In the genomic region with DNA sequence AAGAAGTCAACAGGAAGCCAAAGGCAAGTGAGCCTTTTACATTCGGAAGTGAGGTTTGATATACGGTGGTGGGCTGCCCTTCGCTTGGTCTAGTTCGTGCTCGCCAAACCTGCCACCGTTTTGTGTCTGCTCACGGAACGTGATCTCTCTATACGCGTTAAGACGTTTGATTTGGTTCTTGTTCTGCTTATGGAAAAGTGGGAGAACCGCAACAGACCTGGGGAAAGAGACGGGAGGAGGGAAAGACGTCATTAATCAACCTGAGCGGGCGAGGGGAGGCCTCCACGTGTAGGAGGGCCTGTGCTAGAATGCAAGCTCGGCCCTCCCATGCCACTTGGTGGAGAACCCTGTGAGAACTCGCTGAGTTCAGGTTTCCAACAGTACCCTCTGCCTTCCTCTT, we compare ENCODE assay signal across 24 cellular contexts.
"Had no signal": no experiment of that assay in that cellular context is flagged by ENCODE, and none has a peak within 500 bp of the region (broad histone marks: within the 10 kb centered on the region; RNA-seq: fewer than 3 reads in every experiment).

No MANE protein-coding gene starts in this region.

- DNase-seq: activated CD4-positive, alpha-beta T cell treated with anti-CD3 and anti-CD28 coated beads for 1 hour; activated CD4-positive, alpha-beta T cell treated with anti-CD3 and anti-CD28 coated beads, Interleukin-2, amount 10 ng/mL, durations not matched to agents 7 days and 5 days; activated CD8-positive, alpha-beta T cell treated with anti-CD3 and anti-CD28 coated beads for 36 hours; activated naive CD8-positive, alpha-beta T cell treated with anti-CD3 and anti-CD28 coated beads, Interleukin-2, amount 50 U/mL, for 24 hours; activated T-cell treated with anti-CD3 and anti-CD28 coated beads, Interleukin-2, amount 50 U/mL, for 4 hours; central memory CD4-positive, alpha-beta T cell; foreskin keratinocyte; heart right ventricle; kidney glomerular epithelial cell; left lung; lower lobe of right lung; natural killer cell; psoas muscle; stimulated activated CD4-positive, alpha-beta T cell treated with anti-CD3 and anti-CD28 coated beads, Interleukin-15, amount 100 ng/mL, for 24 hours; stimulated activated CD4-positive, alpha-beta T cell treated with anti-CD3 and anti-CD28 coated beads, Interleukin-2, amount 100 ng/mL, for 24 hours; stimulated activated naive CD4-positive, alpha-beta T cell treated with Interleukin-2 at 50 U/mL for 16 hours; T-helper 2 cell; trophoblast cell had no signal

- H3K27ac ChIP-seq: breast epithelium, esophagus muscularis mucosa, foreskin keratinocyte, heart right ventricle, left lung, lower lobe of right lung, parathyroid adenoma, psoas muscle, thoracic aorta had no signal

- H3K36me3 ChIP-seq: breast epithelium had no signal

- H3K27me3 Mint-ChIP-seq: activated CD4-positive, alpha-beta T cell treated with anti-CD3 and anti-CD28 coated beads, Interleukin-2, amount 10 ng/mL, durations not matched to agents 7 days and 5 days; activated CD8-positive, alpha-beta T cell treated with anti-CD3 and anti-CD28 coated beads for 36 hours; activated naive CD4-positive, alpha-beta T cell treated with anti-CD3 and anti-CD28 coated beads, Interleukin-2, amount 50 U/mL, for 24 hours; activated naive CD8-positive, alpha-beta T cell treated with anti-CD3 and anti-CD28 coated beads, Interleukin-2, amount 50 U/mL, for 24 hours; activated T-helper 17 cell treated with anti-CD3 and anti-CD28 coated beads, Interleukin-2, amount 50 U/mL, for 72 hours had no signal

- H3K4me3 Mint-ChIP-seq: activated CD4-positive, alpha-beta T cell treated with anti-CD3 and anti-CD28 coated beads, Interleukin-2, amount 10 ng/mL, durations not matched to agents 7 days and 5 days; activated CD8-positive, alpha-beta T cell treated with anti-CD3 and anti-CD28 coated beads for 36 hours; activated naive CD4-positive, alpha-beta T cell treated with anti-CD3 and anti-CD28 coated beads, Interleukin-2, amount 50 U/mL, for 24 hours; activated naive CD8-positive, alpha-beta T cell treated with anti-CD3 and anti-CD28 coated beads, Interleukin-2, amount 50 U/mL, for 24 hours; activated T-cell treated with anti-CD3 and anti-CD28 coated beads, Interleukin-2, amount 50 U/mL, for 4 hours; activated T-helper 17 cell treated with anti-CD3 and anti-CD28 coated beads, Interleukin-2, amount 50 U/mL, for 72 hours; natural killer cell had no signal

- H3K79me2 ChIP-seq: parathyroid adenoma had no signal

- H2AFZ ChIP-seq: parathyroid adenoma had no signal

- H3K27me3 ChIP-seq: breast epithelium, esophagus muscularis mucosa, foreskin keratinocyte, heart right ventricle, left lung had no signal

- H3K9me3 ChIP-seq: breast epithelium, esophagus muscularis mucosa, heart right ventricle, left lung, lower lobe of right lung, psoas muscle, thoracic aorta had no signal

- H3K4me3 ChIP-seq: breast epithelium, esophagus muscularis mucosa, heart right ventricle, left lung, lower lobe of right lung, psoas muscle, thoracic aorta had no signal

- H3K27ac Mint-ChIP-seq: activated CD4-positive, alpha-beta T cell treated with anti-CD3 and anti-CD28 coated beads, Interleukin-2, amount 10 ng/mL, durations not matched to agents 7 days and 5 days; activated CD8-positive, alpha-beta T cell treated with anti-CD3 and anti-CD28 coated beads for 36 hours; activated naive CD4-positive, alpha-beta T cell treated with anti-CD3 and anti-CD28 coated beads, Interleukin-2, amount 50 U/mL, for 24 hours; activated naive CD8-positive, alpha-beta T cell treated with anti-CD3 and anti-CD28 coated beads, Interleukin-2, amount 50 U/mL, for 24 hours; activated T-helper 17 cell treated with anti-CD3 and anti-CD28 coated beads, Interleukin-2, amount 50 U/mL, for 72 hours had no signal

- H3K9me3 Mint-ChIP-seq: activated CD4-positive, alpha-beta T cell treated with anti-CD3 and anti-CD28 coated beads, Interleukin-2, amount 10 ng/mL, durations not matched to agents 7 days and 5 days; activated CD8-positive, alpha-beta T cell treated with anti-CD3 and anti-CD28 coated beads for 36 hours; activated naive CD4-positive, alpha-beta T cell treated with anti-CD3 and anti-CD28 coated beads, Interleukin-2, amount 50 U/mL, for 24 hours; activated naive CD8-positive, alpha-beta T cell treated with anti-CD3 and anti-CD28 coated beads, Interleukin-2, amount 50 U/mL, for 24 hours; activated T-cell treated with anti-CD3 and anti-CD28 coated beads, Interleukin-2, amount 50 U/mL, for 4 hours; activated T-helper 17 cell treated with anti-CD3 and anti-CD28 coated beads, Interleukin-2, amount 50 U/mL, for 72 hours; natural killer cell had no signal

- H3K4me1 Mint-ChIP-seq: activated CD4-positive, alpha-beta T cell treated with anti-CD3 and anti-CD28 coated beads, Interleukin-2, amount 10 ng/mL, durations not matched to agents 7 days and 5 days; activated T-helper 17 cell treated with anti-CD3 and anti-CD28 coated beads, Interleukin-2, amount 50 U/mL, for 72 hours had no signal

- H3K4me1 ChIP-seq: breast epithelium, esophagus muscularis mucosa, foreskin keratinocyte, heart right ventricle, left lung, lower lobe of right lung, psoas muscle had no signal

- ATAC-seq: activated CD8-positive, alpha-beta T cell treated with anti-CD3 and anti-CD28 coated beads for 36 hours; activated naive CD8-positive, alpha-beta T cell treated with anti-CD3 and anti-CD28 coated beads, Interleukin-2, amount 50 U/mL, for 24 hours; activated T-cell treated with anti-CD3 and anti-CD28 coated beads, Interleukin-2, amount 50 U/mL, for 4 hours; activated T-helper 17 cell treated with anti-CD3 and anti-CD28 coated beads, Interleukin-2, amount 50 U/mL, for 72 hours; foreskin keratinocyte; natural killer cell had no signal
